In the genomic region with DNA sequence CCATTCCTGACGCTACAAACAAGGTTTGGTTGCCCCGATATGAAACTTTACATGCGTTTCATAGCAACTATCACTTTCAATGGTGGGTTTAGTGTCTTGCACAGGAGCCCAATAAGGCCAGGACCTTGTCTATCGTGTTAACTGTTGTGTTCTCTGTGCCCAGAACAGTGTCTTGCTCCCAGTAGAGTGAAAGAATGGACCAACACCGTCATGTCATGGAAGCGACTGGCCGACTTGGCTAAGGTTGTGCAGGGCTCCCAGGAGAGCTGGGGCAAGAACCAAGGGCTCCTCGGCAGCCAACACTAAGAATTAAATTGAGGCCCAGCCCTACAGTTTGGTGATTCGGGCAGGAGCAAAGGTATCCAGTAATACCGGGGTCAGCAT, we compare ENCODE assay signal across 9 cellular contexts. TPM values are rescaled to one million over a fixed set of nuclear protein-coding genes. Genes with fewer than 3 reads are reported as not detected.
DNase-seq lines count a peak whose midpoint lies in the region; ATAC-seq and TF ChIP-seq lines count a peak whose summit lies in the region.
"Had no signal": no experiment of that assay in that cellular context is flagged by ENCODE, and none has a peak within 500 bp of the region (broad histone marks: within the 10 kb centered on the region; RNA-seq: fewer than 3 reads in every experiment).

No MANE protein-coding gene starts in this region.

- no peaks in the 10 kb centered on the region for H3K27me3 Mint-ChIP-seq in activated CD4-positive, alpha-beta T cell treated with anti-CD3 and anti-CD28 coated beads, Interleukin-2, amount 10 ng/mL, durations not matched to agents 24 days and 14 days
- peaks cover 23% of the 10 kb centered on the region for H3K27me3 Mint-ChIP-seq in central memory CD8-positive, alpha-beta T cell
- no peaks in the 10 kb centered on the region for H3K27me3 Mint-ChIP-seq in memory B cell

- H3K4me1 ChIP-seq in tibial nerve = peaks cover 4 to 39% (median 19%) of the 10 kb centered on the region in 4 donors

- no peaks in the 10 kb centered on the region for H3K36me3 ChIP-seq in tibial nerve

- intact Hi-C loops in activated CD4-positive, alpha-beta T cell treated with anti-CD3 and anti-CD28 coated beads, Interleukin-2, amount 10 ng/mL, durations not matched to agents 24 days and 14 days (cut with micrococcal nuclease) = loop anchor here (5.0 kb wide), 1 partner anchor 37 kb away; no protein-coding TSS in a partner anchor

- peaks cover 4% of the 10 kb centered on the region for H3K36me3 Mint-ChIP-seq in activated CD4-positive, alpha-beta T cell treated with anti-CD3 and anti-CD28 coated beads, Interleukin-2, amount 10 ng/mL, durations not matched to agents 24 days and 14 days (ENCODE audit: low read depth)
- H3K36me3 Mint-ChIP-seq in central memory CD8-positive, alpha-beta T cell (ENCODE audit: insufficient read depth) = no peaks in the 10 kb centered on the region
- no peaks in the 10 kb centered on the region for H3K36me3 Mint-ChIP-seq in memory B cell

- no peaks in the 10 kb centered on the region for H3K9me3 ChIP-seq in tibial nerve

- H3K4me1 Mint-ChIP-seq in activated CD4-positive, alpha-beta T cell treated with anti-CD3 and anti-CD28 coated beads, Interleukin-2, amount 10 ng/mL, durations not matched to agents 24 days and 14 days = peaks cover 20% of the 10 kb centered on the region
- no peaks in the 10 kb centered on the region for H3K4me1 Mint-ChIP-seq in central memory CD8-positive, alpha-beta T cell
- H3K4me1 Mint-ChIP-seq in memory B cell = peaks cover 5% of the 10 kb centered on the region

- TF ChIP-seq EP300 in tibial nerve (IDR thresholded peaks at IDR 0.05) = no peak

- no peak for DNase-seq in activated CD4-positive, alpha-beta T cell treated with anti-CD3 and anti-CD28 coated beads, Interleukin-2, amount 10 ng/mL, durations not matched to agents 24 days and 14 days
- no peak for DNase-seq in activated CD4-positive, alpha-beta T cell treated with anti-CD3 and anti-CD28 coated beads, Interleukin-2, amount 50 U/mL, for 4 hours
- no peak for DNase-seq in central memory CD8-positive, alpha-beta T cell (ENCODE audit: low spot score in 2 of 2)
- DNase-seq in memory B cell (ENCODE audit: low spot score in 2 of 2) (no peak), tibial nerve (ENCODE audit: low spot score in 2 of 2) (no peak)
- DNase-seq: NCI-H1436 treated with DMSO at 0.1 percent for 48 hours had no signal

- no peaks in the 10 kb centered on the region for H3K27me3 ChIP-seq in tibial nerve

- H3K9me3 Mint-ChIP-seq in activated CD4-positive, alpha-beta T cell treated with anti-CD3 and anti-CD28 coated beads, Interleukin-2, amount 10 ng/mL, durations not matched to agents 24 days and 14 days = no peaks in the 10 kb centered on the region
- H3K9me3 Mint-ChIP-seq in central memory CD8-positive, alpha-beta T cell = no peaks in the 10 kb centered on the region
- no peaks in the 10 kb centered on the region for H3K9me3 Mint-ChIP-seq in memory B cell

- peak overlapping the region; percentile 72 for H3K4me3 Mint-ChIP-seq in activated CD4-positive, alpha-beta T cell treated with anti-CD3 and anti-CD28 coated beads, Interleukin-2, amount 10 ng/mL, durations not matched to agents 24 days and 14 days
- H3K4me3 Mint-ChIP-seq in central memory CD8-positive, alpha-beta T cell = peak overlapping the region; percentile 70
- H3K4me3 Mint-ChIP-seq in memory B cell = peak overlapping the region; percentile 79

- no peak for TF ChIP-seq POLR2A in tibial nerve (IDR thresholded peaks at IDR 0.05)

- 39 to 40% methylated on average over 10 of the region's 10 CpGs for WGBS in tibial nerve, 2 donors

- peak overlapping the region; percentile 77 to 94 (median 84) for H3K27ac ChIP-seq in tibial nerve

- TF ChIP-seq CTCF in tibial nerve (IDR thresholded peaks at IDR 0.05) = no peak

- H3K4me3 ChIP-seq in tibial nerve = peak overlapping the region; percentile 50 to 71 (median 52)

- no peak for ATAC-seq in central memory CD8-positive, alpha-beta T cell (replicated peaks; ENCODE audit: extremely low read depth, poor library complexity, severe bottlenecking)
- ATAC-seq in memory B cell (ENCODE audit: low read depth) (peak; percentile 11), GM18520 (IDR thresholded peaks at IDR 0.05; ENCODE audit: unreplicated experiment) (no peak), HG02763 (IDR thresholded peaks at IDR 0.05; ENCODE audit: unreplicated experiment) (no peak), GM21447 (IDR thresholded peaks at IDR 0.05; ENCODE audit: unreplicated experiment) (no peak)

- H3K27ac Mint-ChIP-seq in activated CD4-positive, alpha-beta T cell treated with anti-CD3 and anti-CD28 coated beads, Interleukin-2, amount 10 ng/mL, durations not matched to agents 24 days and 14 days = peak overlapping the region; percentile 55
- H3K27ac Mint-ChIP-seq in central memory CD8-positive, alpha-beta T cell (ENCODE audit: low read depth) = no peak overlapping the region
- no peak overlapping the region for H3K27ac Mint-ChIP-seq in memory B cell

RNA-seq across cellular contexts. Expression of a gene that starts 0.5 kb away (rescaled TPM):
- total RNA-seq in activated CD4-positive, alpha-beta T cell treated with anti-CD3 and anti-CD28 coated beads, Interleukin-2, amount 10 ng/mL, durations not matched to agents 24 days and 14 days = 1.5 and 1.8 TPM in 2 replicates
- 10 to 100 TPM; 28.8 to 73.7 (median 62.7) TPM for total RNA-seq in tibial nerve

RNA-seq across cellular contexts. Expression of a gene that starts 29.6 kb away (rescaled TPM):
- 175 TPM in 2 replicates for total RNA-seq in activated CD4-positive, alpha-beta T cell treated with anti-CD3 and anti-CD28 coated beads, Interleukin-2, amount 10 ng/mL, durations not matched to agents 24 days and 14 days
- total RNA-seq in tibial nerve = 100 to 1,000 TPM; 146 to 200 (median 166) TPM

Comparison
In these comparisons a context has a peak if more than half of its experiments do, and no peak if none do; other contexts are left out.
1. RNA of a gene that starts 0.5 kb away (total RNA-seq): 28.8 to 73.7 TPM in tibial nerve; 1.5 to 1.8 TPM in activated CD4-positive, alpha-beta T cell treated with anti-CD3 and anti-CD28 coated beads, Interleukin-2, amount 10 ng/mL, durations not matched to agents 24 days and 14 days; every median in the first group is over 10 times any median in the second.
2. Peak in every context shown above with its lines, with median percentiles within 50 percentile points of each other: H3K4me3 Mint-ChIP-seq.